Comparison of ENCODE assay signal across 30 cellular contexts in the genomic region with DNA sequence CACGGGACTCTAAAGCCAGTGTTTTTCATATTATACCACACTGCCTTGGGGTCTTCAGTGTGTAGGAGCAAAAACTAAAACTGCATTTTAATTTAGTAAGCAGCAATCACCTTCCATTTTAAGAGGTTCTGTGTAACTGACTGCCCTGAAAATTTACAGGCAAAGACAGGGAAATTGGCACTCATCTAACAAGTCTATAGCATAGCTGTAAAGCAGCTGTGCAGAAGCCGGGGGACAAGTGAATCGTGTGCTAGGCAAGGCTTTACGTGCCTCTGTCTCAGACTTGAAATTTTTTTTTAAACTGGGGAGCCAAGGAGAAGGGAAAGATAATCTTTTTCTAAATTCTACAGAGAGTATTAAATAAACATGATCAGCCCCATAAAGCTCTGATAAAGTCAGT.
"Had no signal": no experiment of that assay in that cellular context is flagged by ENCODE, and none has a peak within 500 bp of the region (broad histone marks: within the 10 kb centered on the region; RNA-seq: fewer than 3 reads in every experiment).

No MANE protein-coding gene starts in this region.

- H2AFZ ChIP-seq: parathyroid adenoma had no signal

- DNase-seq: activated B cell treated with CpG ODN at 0.5 μM for 24 hours; activated CD4-positive, alpha-beta T cell treated with anti-CD3 and anti-CD28 coated beads, Interleukin-2, amount 50 U/mL, for 1 hour; activated CD8-positive, alpha-beta T cell treated with anti-CD3 and anti-CD28 coated beads for 36 hours; activated gamma-delta T cell treated with Interleukin-2 at 50 U/mL for 16 hours; activated naive CD4-positive, alpha-beta T cell treated with anti-CD3 and anti-CD28 coated beads, Interleukin-2, amount 50 U/mL, for 16 hours; activated T-cell treated with anti-CD3 and anti-CD28 coated beads, Interleukin-2, amount 50 U/mL, for 4 hours; amniotic stem cell; central memory CD4-positive, alpha-beta T cell; effector CD4-positive, alpha-beta T cell; esophagus squamous epithelium; foreskin melanocyte; kidney glomerular epithelial cell; left lung; lower lobe of right lung; mesendoderm; psoas muscle; sigmoid colon; small intestine; stimulated activated CD4-positive, alpha-beta T cell treated with anti-CD3 and anti-CD28 coated beads, Interleukin-1b, Interleukin-23, amount 100 ng/mL, for 48 hours; stimulated activated naive B cell treated with anti-CD40 and anti-IgM and Interleukin-4, amounts not matched to agents 10 μg/mL and 1 μg/mL and 100 μg/mL, for 72 hours; stomach; T-helper 2 cell; tibial artery; upper lobe of right lung had no signal

- H3K27me3 ChIP-seq: breast epithelium, esophagus squamous epithelium, left lung, sigmoid colon, stomach, suprapubic skin, tibial artery, upper lobe of right lung had no signal

- ATAC-seq: activated CD8-positive, alpha-beta T cell treated with anti-CD3 and anti-CD28 coated beads for 36 hours; activated T-cell treated with anti-CD3 and anti-CD28 coated beads, Interleukin-2, amount 50 U/mL, for 4 hours; activated T-helper 17 cell treated with anti-CD3 and anti-CD28 coated beads, Interleukin-2, amount 50 U/mL, for 72 hours; left lung; lower lobe of right lung; natural killer cell treated with Interleukin-12 subunit alpha and Interleukin-12 subunit beta and Interleukin-15 and Interleukin-18, amount 100 ng/mL, for 72 hours; psoas muscle; stimulated activated naive B cell treated with anti-CD40 and anti-IgM and Interleukin-4, amounts not matched to agents 10 μg/mL and 1 μg/mL and 100 μg/mL, for 72 hours; upper lobe of right lung had no signal

- H3K9me3 Mint-ChIP-seq: activated B cell treated with CpG ODN at 0.5 μM for 24 hours; activated CD8-positive, alpha-beta T cell treated with anti-CD3 and anti-CD28 coated beads for 36 hours; activated T-cell treated with anti-CD3 and anti-CD28 coated beads, Interleukin-2, amount 50 U/mL, for 4 hours; activated T-helper 17 cell treated with anti-CD3 and anti-CD28 coated beads, Interleukin-2, amount 50 U/mL, for 72 hours; dendritic cell treated with granulocyte-macrophage colony-stimulating factor and Interleukin-4, amounts not matched to agents 40 ng/mL and 50 ng/mL, for 4 days; natural killer cell treated with Interleukin-12 subunit alpha and Interleukin-12 subunit beta and Interleukin-15 and Interleukin-18, amount 100 ng/mL, for 72 hours; stimulated activated naive B cell treated with anti-CD40 and anti-IgM and Interleukin-4, amounts not matched to agents 10 μg/mL and 1 μg/mL and 100 μg/mL, for 72 hours had no signal

- H3K4me3 ChIP-seq: breast epithelium, esophagus squamous epithelium, left lung, lower lobe of right lung, psoas muscle, sigmoid colon, stomach, suprapubic skin, tibial artery, upper lobe of right lung had no signal

- H3K4me1 ChIP-seq: breast epithelium, left lung, lower lobe of right lung, parathyroid adenoma, psoas muscle, tibial artery, upper lobe of right lung had no signal

- H3K27ac Mint-ChIP-seq: activated B cell treated with CpG ODN at 0.5 μM for 24 hours; activated CD8-positive, alpha-beta T cell treated with anti-CD3 and anti-CD28 coated beads for 36 hours; activated T-helper 17 cell treated with anti-CD3 and anti-CD28 coated beads, Interleukin-2, amount 50 U/mL, for 72 hours; dendritic cell treated with granulocyte-macrophage colony-stimulating factor and Interleukin-4, amounts not matched to agents 40 ng/mL and 50 ng/mL, for 4 days; natural killer cell treated with Interleukin-12 subunit alpha and Interleukin-12 subunit beta and Interleukin-15 and Interleukin-18, amount 100 ng/mL, for 72 hours; stimulated activated naive B cell treated with anti-CD40 and anti-IgM and Interleukin-4, amounts not matched to agents 10 μg/mL and 1 μg/mL and 100 μg/mL, for 72 hours had no signal

- H3K36me3 ChIP-seq: breast epithelium, esophagus squamous epithelium, left lung, lower lobe of right lung, sigmoid colon, stomach, suprapubic skin, tibial artery, upper lobe of right lung had no signal

- H3K27me3 Mint-ChIP-seq: activated B cell treated with CpG ODN at 0.5 μM for 24 hours; activated CD8-positive, alpha-beta T cell treated with anti-CD3 and anti-CD28 coated beads for 36 hours; activated T-helper 17 cell treated with anti-CD3 and anti-CD28 coated beads, Interleukin-2, amount 50 U/mL, for 72 hours; dendritic cell treated with granulocyte-macrophage colony-stimulating factor and Interleukin-4, amounts not matched to agents 40 ng/mL and 50 ng/mL, for 4 days; natural killer cell treated with Interleukin-12 subunit alpha and Interleukin-12 subunit beta and Interleukin-15 and Interleukin-18, amount 100 ng/mL, for 72 hours; stimulated activated naive B cell treated with anti-CD40 and anti-IgM and Interleukin-4, amounts not matched to agents 10 μg/mL and 1 μg/mL and 100 μg/mL, for 72 hours had no signal

- H3K9me3 ChIP-seq: breast epithelium, esophagus squamous epithelium, left lung, lower lobe of right lung, psoas muscle, sigmoid colon, stomach, suprapubic skin, tibial artery, upper lobe of right lung had no signal

- H3K36me3 Mint-ChIP-seq: natural killer cell treated with Interleukin-12 subunit alpha and Interleukin-12 subunit beta and Interleukin-15 and Interleukin-18, amount 100 ng/mL, for 72 hours; stimulated activated naive B cell treated with anti-CD40 and anti-IgM and Interleukin-4, amounts not matched to agents 10 μg/mL and 1 μg/mL and 100 μg/mL, for 72 hours had no signal

- H3K27ac ChIP-seq: breast epithelium, esophagus squamous epithelium, left lung, lower lobe of right lung, parathyroid adenoma, psoas muscle, sigmoid colon, stomach, suprapubic skin, tibial artery, upper lobe of right lung had no signal

- H3K4me3 Mint-ChIP-seq: activated B cell treated with CpG ODN at 0.5 μM for 24 hours; activated CD8-positive, alpha-beta T cell treated with anti-CD3 and anti-CD28 coated beads for 36 hours; activated T-cell treated with anti-CD3 and anti-CD28 coated beads, Interleukin-2, amount 50 U/mL, for 4 hours; activated T-helper 17 cell treated with anti-CD3 and anti-CD28 coated beads, Interleukin-2, amount 50 U/mL, for 72 hours; dendritic cell treated with granulocyte-macrophage colony-stimulating factor and Interleukin-4, amounts not matched to agents 40 ng/mL and 50 ng/mL, for 4 days; natural killer cell treated with Interleukin-12 subunit alpha and Interleukin-12 subunit beta and Interleukin-15 and Interleukin-18, amount 100 ng/mL, for 72 hours; stimulated activated naive B cell treated with anti-CD40 and anti-IgM and Interleukin-4, amounts not matched to agents 10 μg/mL and 1 μg/mL and 100 μg/mL, for 72 hours had no signal
